8 cellular contexts compared by ENCODE assay signal in the genomic region with DNA sequence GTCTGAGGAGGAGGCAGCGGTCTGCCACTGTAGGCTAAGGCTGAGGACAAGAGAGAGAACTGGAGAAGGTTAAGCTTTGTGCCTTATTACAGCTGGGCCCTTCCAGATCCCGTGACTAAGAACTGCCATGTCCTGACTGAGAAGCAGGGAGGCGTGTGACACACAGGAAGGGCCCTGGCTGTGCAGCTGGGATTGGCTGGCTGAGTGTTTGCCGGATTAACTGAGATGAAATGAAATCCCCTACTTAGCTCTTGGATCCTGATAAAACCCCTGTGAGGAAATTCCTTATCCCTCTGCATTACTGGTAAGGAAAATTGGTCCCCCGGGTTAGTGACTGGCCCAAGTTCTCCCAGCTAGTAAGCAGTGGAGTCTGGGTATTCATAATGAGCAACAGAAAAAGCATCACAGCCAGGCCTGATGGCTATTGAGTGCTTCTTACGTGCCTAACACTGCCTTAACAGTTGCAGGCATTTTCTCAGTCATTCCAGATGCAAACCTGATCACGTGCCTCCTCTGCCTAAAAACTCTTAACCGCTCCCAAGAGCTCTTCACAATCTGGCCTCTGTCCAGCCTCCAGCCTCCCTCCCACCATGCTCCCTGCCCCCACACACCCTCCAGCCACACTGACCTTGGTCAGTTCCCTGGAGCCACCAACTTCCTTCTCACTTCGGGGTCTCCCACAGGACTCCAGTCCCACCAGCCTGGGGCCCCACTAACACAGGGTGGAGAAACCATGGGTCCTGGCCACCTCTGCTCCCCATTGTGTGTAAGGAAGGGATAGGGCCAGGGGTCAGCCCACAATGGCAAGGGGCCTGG. TPM values are rescaled to one million over a fixed set of nuclear protein-coding genes. Genes with fewer than 3 reads are reported as not detected.
A peak's percentile ranks its signal among the peaks of the same experiment; 100 is the strongest.
DNase-seq lines count a peak whose midpoint lies in the region; ATAC-seq, FAIRE-seq and TF ChIP-seq lines count a peak whose summit lies in the region.

No MANE protein-coding gene starts in this region.

- no peaks in the 10 kb centered on the region for H3K79me2 ChIP-seq in parathyroid adenoma

- H3K4me1 ChIP-seq in parathyroid adenoma, result no peaks in the 10 kb centered on the region

- H3K36me3 ChIP-seq in parathyroid adenoma (ENCODE audit: control insufficient read depth, insufficient read depth, low read length), result no peaks in the 10 kb centered on the region

- H3K9ac ChIP-seq in parathyroid adenoma, result no peak overlapping the region

- no peak overlapping the region for H2AFZ ChIP-seq in parathyroid adenoma

- DNase-seq in DMS53 treated with DMSO at 0.1 percent for 48 hours (lab: John Stamatoyannopoulos, UW; ENCODE audit: unreplicated experiment), result peak; percentile 98
- DNase-seq in RKO (ENCODE audit: low spot score), result peak; percentile 63
- DNase-seq in fibroblast of villous mesenchyme (ENCODE audit: low read depth), result peak; percentile 94
- no peak for DNase-seq in activated CD4-positive, alpha-beta T cell treated with anti-CD3 and anti-CD28 coated beads, Interleukin-2, amount 50 U/mL, for 4 hours
- no peak for DNase-seq in stimulated activated CD4-positive, alpha-beta T cell treated with anti-CD3 and anti-CD28 coated beads, Interleukin-15, amount 100 ng/mL, for 24 hours
- DNase-seq in HTR-8/SVneo (ENCODE audit: insufficient read length, low spot score), result no peak

- H3K4me2 ChIP-seq in parathyroid adenoma (ENCODE audit: low read length), result no peak overlapping the region

- TF ChIP-seq CTCF in fibroblast of villous mesenchyme (IDR thresholded peaks at IDR 0.05; ENCODE audit: insufficient read depth, low read depth, low read length) (no peak), parathyroid adenoma (IDR thresholded peaks at IDR 0.05) (no peak)

- ATAC-seq in HG03097 (IDR thresholded peaks at IDR 0.05; ENCODE audit: low FRiP score, unreplicated experiment), result no peak

- no peaks in the 10 kb centered on the region for H3K27me3 ChIP-seq in parathyroid adenoma (ENCODE audit: control insufficient read depth, insufficient read depth, low read length)

- H3K27ac ChIP-seq in parathyroid adenoma, result peak overlapping the region; percentile 70

- no peak for FAIRE-seq in HTR-8/SVneo (lab: Jason Lieb, UNC)

- no peaks in the 10 kb centered on the region for H3K9me3 ChIP-seq in parathyroid adenoma (ENCODE audit: control insufficient read depth, low read length)

- no peak overlapping the region for H3K4me3 ChIP-seq in fibroblast of villous mesenchyme (ENCODE audit: low read depth, low read length)
- no peak overlapping the region for H3K4me3 ChIP-seq in parathyroid adenoma (ENCODE audit: low read depth, low read length)

RNA-seq across cellular contexts. Expression of a gene that starts 37.8 kb away (rescaled TPM):
- 27.1 and 33.2 TPM in 2 replicates for total RNA-seq in fibroblast of villous mesenchyme

Comparison
In these comparisons a context has a peak if more than half of its experiments do, and no peak if none do; other contexts are left out.
1. DNase-seq: peak in DMS53 treated with DMSO at 0.1 percent for 48 hours (single experiment), RKO (single experiment) and fibroblast of villous mesenchyme (single experiment); none in activated CD4-positive, alpha-beta T cell treated with anti-CD3 and anti-CD28 coated beads, Interleukin-2, amount 50 U/mL, for 4 hours (0 of 2), stimulated activated CD4-positive, alpha-beta T cell treated with anti-CD3 and anti-CD28 coated beads, Interleukin-15, amount 100 ng/mL, for 24 hours (single experiment) and HTR-8/SVneo (single experiment).